Comparison of ENCODE assay signal across 9 cellular contexts in genomic region chr19:4977299-4978174, GRCh38. TPM values are rescaled to one million over a fixed set of nuclear protein-coding genes. Genes with fewer than 3 reads are reported as not detected.
DNase-seq lines count a peak whose midpoint lies in the region; ATAC-seq, FAIRE-seq and TF ChIP-seq lines count a peak whose summit lies in the region.
"Had no signal": no experiment of that assay in that cellular context is flagged by ENCODE, and none has a peak within 500 bp of the region (broad histone marks: within the 10 kb centered on the region; RNA-seq: fewer than 3 reads in every experiment).

No MANE protein-coding gene starts in this region.

- H3K36me3 ChIP-seq in HEK293 (ENCODE audit: control insufficient read depth in 2 of 2, insufficient read depth in 1 of 2, low read length in 2 of 2) (peaks cover 0 to 10% of the 10 kb centered on the region in 2 experiments; a peak in 2 of 3 replicates), left lung (peaks cover 0 to 3% of the 10 kb centered on the region in 2 donors), thyroid gland (no peaks in the 10 kb centered on the region), PC-3 (ENCODE audit: low read depth, low read length) (peaks cover 6% of the 10 kb centered on the region; the same call in 1 of the 2 replicates)

- BruUV-seq in MCF 10A (replicated peaks; lab: Mats Ljungman, UMichigan) (no TSS peak), PC-3 (replicated peaks; lab: Mats Ljungman, UMichigan) (no TSS peak)

- H3K4me3 Mint-ChIP-seq in MCF 10A (ENCODE audit: unreplicated experiment), result peak overlapping the region; percentile 63
- H3K4me3 Mint-ChIP-seq: T-helper 1 cell treated with Interleukin-12 subunit alpha and Interleukin-12 subunit beta and Interleukin-4 antibody, amounts not matched to agents 30 μg/mL and 1 μg/mL, for 36 hours had no signal

- H3K9ac ChIP-seq in PC-3 (ENCODE audit: low read length), result no peak overlapping the region

- H3K4me3 ChIP-seq in HEK293 (ENCODE audit: low read depth, low read length), result no peak overlapping the region
- H3K4me3 ChIP-seq in left lung, result no peak overlapping the region
- H3K4me3 ChIP-seq in thyroid gland (replicated peaks in 1 of 3), result peak overlapping the region in 1 of 3 donors; percentile 5
- no peak overlapping the region for H3K4me3 ChIP-seq in PC-3 (ENCODE audit: low read length)

- WGBS in thyroid gland, 2 donors, result 17 to 40% methylated on average over 26 to 28 of the region's 36 CpGs

- intact Hi-C loops in MCF 10A (cut with micrococcal nuclease), result no loop called here
- intact Hi-C loops in left lung (cut with DNase I), result no loop called here
- intact Hi-C loops in thyroid gland (cut with DNase I), result no loop called here
- intact Hi-C loops in PC-3 (cut with micrococcal nuclease), result loop anchor here (2.0 kb wide), 1 partner anchor 105 kb away; no protein-coding TSS in a partner anchor

- H3K9me3 ChIP-seq in HEK293 (ENCODE audit: control insufficient read depth, insufficient read depth, low read depth, low read length) (no peaks in the 10 kb centered on the region), left lung (no peaks in the 10 kb centered on the region), thyroid gland (no peaks in the 10 kb centered on the region), PC-3 (ENCODE audit: low read length) (no peaks in the 10 kb centered on the region)

- peaks cover 38% of the 10 kb centered on the region; the same call in 1 of the 2 replicates for H4K20me1 ChIP-seq in PC-3 (ENCODE audit: low read length)

- H3K36me3 Mint-ChIP-seq in MCF 10A (ENCODE audit: insufficient read depth, unreplicated experiment), result peaks cover 37% of the 10 kb centered on the region

- H3F3A ChIP-seq in PC-3 (ENCODE audit: low read length, unreplicated experiment), result no peaks in the 10 kb centered on the region

- H3K4me1 ChIP-seq in HEK293 (ENCODE audit: control insufficient read depth, insufficient read depth, low read length) (peaks cover 14% of the 10 kb centered on the region; the same call in 1 of the 2 replicates), left lung (peaks cover 38 to 92% of the 10 kb centered on the region in 2 donors), thyroid gland (peaks cover 86 to 95% of the 10 kb centered on the region in 2 donors), PC-3 (ENCODE audit: insufficient read depth, low read length) (peaks cover 32% of the 10 kb centered on the region)

- CTCF ChIA-PET in HEK293 (lab: Yijun Ruan, JAX) (no interaction called here), MCF 10A (lab: Yijun Ruan, JAX) (interaction anchor here (0.6 to 1.1 kb wide), 3 partner anchors 61 to 168 kb away, joined by 3 to 4 read pairs (median 3); no protein-coding TSS in a partner anchor), PC-3 (lab: Charles Lee) (interaction anchor here (0.6 kb wide), 1 partner anchor 580 kb away, joined by 5 read pairs; no protein-coding TSS in a partner anchor)

- ATAC-seq in left lung (peak; percentile 20), PC-3 (no peak), HG02571 (IDR thresholded peaks at IDR 0.05; ENCODE audit: unreplicated experiment) (no peak), HG02610 (IDR thresholded peaks at IDR 0.05; ENCODE audit: unreplicated experiment) (no peak)

- TF ChIP-seq POLR2A in thyroid gland (IDR thresholded peaks at IDR 0.05) (peak in 1 of 2 donors; percentile 27), GM12892 (IDR thresholded peaks at IDR 0.05; ENCODE audit: low read depth, low read length) (no peak)

- H3K27ac Mint-ChIP-seq in MCF 10A (ENCODE audit: low read depth, unreplicated experiment), result peak overlapping the region; percentile 91
- H3K27ac Mint-ChIP-seq: T-helper 1 cell treated with Interleukin-12 subunit alpha and Interleukin-12 subunit beta and Interleukin-4 antibody, amounts not matched to agents 30 μg/mL and 1 μg/mL, for 36 hours had no signal

- no peaks in the 10 kb centered on the region for H3K27me3 Mint-ChIP-seq in MCF 10A (ENCODE audit: insufficient read depth, unreplicated experiment)

- TF ChIP-seq CTCF in HEK293 (tag by site-specific recombination; IDR thresholded peaks at IDR 0.05) (no peak), MCF 10A (IDR thresholded peaks at IDR 0.05; ENCODE audit: unreplicated experiment) (no peak), left lung (IDR thresholded peaks at IDR 0.05) (no peak), thyroid gland (IDR thresholded peaks at IDR 0.05) (no peak), PC-3 (conservative IDR thresholded peaks at IDR 0.05; ENCODE audit: low read depth, low read length) (no peak)

- H3K79me2 ChIP-seq in PC-3 (ENCODE audit: low read length), result peaks cover 96% of the 10 kb centered on the region

- H3K27ac ChIP-seq in HEK293 (ENCODE audit: extremely low read depth, low read depth, low read length), result 0 out of 2 replicates have a peak overlapping the region, but pooled peaks have one; percentile 16
- H3K27ac ChIP-seq in left lung, result peak overlapping the region; percentile 90 to 93
- H3K27ac ChIP-seq in thyroid gland, result peak overlapping the region; percentile 94
- no peak overlapping the region for H3K27ac ChIP-seq in PC-3 (ENCODE audit: low read length)

- no peaks in the 10 kb centered on the region for H3K9me3 Mint-ChIP-seq in MCF 10A (ENCODE audit: unreplicated experiment)
- H3K9me3 Mint-ChIP-seq: T-helper 1 cell treated with Interleukin-12 subunit alpha and Interleukin-12 subunit beta and Interleukin-4 antibody, amounts not matched to agents 30 μg/mL and 1 μg/mL, for 36 hours had no signal

- H3K9me2 ChIP-seq in PC-3 (replicated peaks; ENCODE audit: low read length), result no peaks in the 10 kb centered on the region

- H3K4me2 ChIP-seq in PC-3 (ENCODE audit: low read length), result no peak overlapping the region

- FAIRE-seq in GM12892 (lab: Jason Lieb, UNC), result no peak

- H3K4me1 Mint-ChIP-seq in MCF 10A (ENCODE audit: insufficient read depth, unreplicated experiment), result peaks cover 23% of the 10 kb centered on the region

- H2AFZ ChIP-seq in PC-3 (ENCODE audit: low read length), result no peak overlapping the region

- H3K27me3 ChIP-seq in left lung (no peaks in the 10 kb centered on the region), thyroid gland (no peaks in the 10 kb centered on the region), PC-3 (ENCODE audit: low read length) (no peaks in the 10 kb centered on the region)

- POLR2A ChIA-PET in HEK293 (lab: Yijun Ruan, JAX), result interaction anchor here (2.1 kb wide), 1 partner anchor 8 kb away, joined by 20 read pairs; the partner anchor contains the start of gene KDM4B
- POLR2A ChIA-PET in MCF 10A (lab: Yijun Ruan, JAX), result no interaction called here
- POLR2A ChIA-PET in PC-3 (lab: Charles Lee; ENCODE audit: unreplicated experiment), result no interaction called here

- peak; percentile 43 for DNase-seq in MCF 10A (ENCODE audit: unreplicated experiment)
- DNase-seq in left lung, result no peak
- DNase-seq in thyroid gland, result peak; percentile 84 to 88
- no peak for DNase-seq in PC-3
- no peak for DNase-seq in GM12892 (ENCODE audit: insufficient read length)

TF ChIP-seq in HEK293, 187 proteins besides CTCF, POLR2A, EP300 and RAD21 (continues in another document):
- no peak for TF ChIP-seq TCF7L2 (IDR thresholded peaks at IDR 0.05; ENCODE audit: borderline replicate concordance, low read depth, low read length)
- no peak for TF ChIP-seq ZNF146 (tag by site-specific recombination; IDR thresholded peaks at IDR 0.05)
- TF ChIP-seq ZNF133 (tag by site-specific recombination; IDR thresholded peaks at IDR 0.05), result no peak
- TF ChIP-seq ZNF837 (tag by site-specific recombination; IDR thresholded peaks at IDR 0.05), result no peak
- TF ChIP-seq KLF16 (tag by site-specific recombination; IDR thresholded peaks at IDR 0.05), result no peak
- TF ChIP-seq ZNF433 (tag by site-specific recombination; IDR thresholded peaks at IDR 0.05; ENCODE audit: low read depth), result no peak
- TF ChIP-seq OSR2 (tag by site-specific recombination; IDR thresholded peaks at IDR 0.05), result no peak
- TF ChIP-seq SP3 (tag by site-specific recombination; IDR thresholded peaks at IDR 0.05), result no peak
- TF ChIP-seq PRDM10 (tag by site-specific recombination; IDR thresholded peaks at IDR 0.05), result no peak

RNA-seq across cellular contexts. Expression of gene KDM4B, which starts 8.6 kb away (rescaled TPM):
- total RNA-seq in MCF 10A (2022) (34.4 and 36.3 TPM in 2 replicates), left lung (10 to 100 TPM; 35.5 to 42.1 TPM), thyroid gland (10 to 100 TPM; 44.3 to 87.2 (median 75.8) TPM), PC-3 (2014; rRNA removed) (19.8 and 31.6 TPM in 2 replicates)
- 19.4 TPM for polyA plus RNA-seq in GM12892 (2012; ENCODE audit: missing spikeins)

Comparison
In these comparisons a context has a peak if more than half of its experiments do, and no peak if none do; other contexts are left out.
1. DNase-seq: peak in MCF 10A (single experiment) and thyroid gland (2 of 2); none in left lung (0 of 2), PC-3 (single experiment) and GM12892 (single experiment).